Comparison of ENCODE assay signal across 1 cellular context in the genomic region with DNA sequence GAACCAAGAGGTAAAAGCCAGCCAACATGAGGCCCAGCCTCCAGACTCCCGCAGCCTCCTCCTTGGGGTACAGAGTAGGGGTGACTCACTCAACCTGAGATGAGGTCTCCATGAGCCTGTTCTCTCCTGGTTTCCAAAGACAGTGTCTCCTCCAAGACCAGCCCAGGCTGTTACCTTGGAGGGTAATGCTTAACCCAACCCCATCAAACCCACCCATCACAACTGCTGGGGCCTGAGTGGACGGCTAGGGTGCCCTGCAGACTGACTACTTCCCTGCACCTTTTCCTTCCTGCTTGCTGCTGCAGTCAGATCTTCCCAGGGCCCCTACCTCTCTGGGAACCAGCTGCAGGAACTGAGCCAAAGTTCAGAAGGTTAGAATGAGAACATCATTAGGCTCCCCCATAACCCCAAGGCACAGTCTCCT.
TF ChIP-seq lines count a peak whose summit lies in the region.

No MANE protein-coding gene starts in this region.

TF ChIP-seq in GM12878, 131 proteins besides CTCF, POLR2A, EP300 and RAD21:
- TF ChIP-seq, protein P1, sequence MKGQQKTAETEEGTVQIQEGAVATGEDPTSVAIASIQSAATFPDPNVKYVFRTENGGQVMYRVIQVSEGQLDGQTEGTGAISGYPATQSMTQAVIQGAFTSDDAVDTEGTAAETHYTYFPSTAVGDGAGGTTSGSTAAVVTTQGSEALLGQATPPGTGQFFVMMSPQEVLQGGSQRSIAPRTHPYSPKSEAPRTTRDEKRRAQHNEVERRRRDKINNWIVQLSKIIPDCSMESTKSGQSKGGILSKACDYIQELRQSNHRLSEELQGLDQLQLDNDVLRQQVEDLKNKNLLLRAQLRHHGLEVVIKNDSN (IDR thresholded peaks at IDR 0.05; ENCODE audit: borderline replicate concordance, extremely low read length, insufficient read depth, low read depth, low read length): no peak
- TF ChIP-seq MTA2 (IDR thresholded peaks at IDR 0.05; ENCODE audit: low read depth) (no peak), POLR2AphosphoS5 (IDR thresholded peaks at IDR 0.05; ENCODE audit: low read length) (no peak), KLF5 (IDR thresholded peaks at IDR 0.05; ENCODE audit: partially characterized antibody) (no peak), RUNX3 (IDR thresholded peaks at IDR 0.05; ENCODE audit: low read length) (no peak), IKZF2 (IDR thresholded peaks at IDR 0.05) (no peak), ESRRA (IDR thresholded peaks at IDR 0.05; ENCODE audit: low read length) (no peak), HCFC1 (IDR thresholded peaks at IDR 0.05; ENCODE audit: low read length) (no peak), SUPT20H (IDR thresholded peaks at IDR 0.05; ENCODE audit: borderline replicate concordance, control insufficient read depth, low read depth, low read length) (no peak), TBL1XR1 (IDR thresholded peaks at IDR 0.05; ENCODE audit: low read depth, low read length) (no peak), YBX1 (IDR thresholded peaks at IDR 0.05) (no peak), FOS (IDR thresholded peaks at IDR 0.05; ENCODE audit: borderline replicate concordance, extremely low read depth, insufficient read length) (no peak), CBX5 (IDR thresholded peaks at IDR 0.05; ENCODE audit: low read depth) (no peak), ATF7 (IDR thresholded peaks at IDR 0.05; ENCODE audit: low read depth) (no peak), SREBF2 (IDR thresholded peaks at IDR 0.05; ENCODE audit: low read length) (no peak), GATAD2B (conservative IDR thresholded peaks at IDR 0.05; ENCODE audit: low read depth) (no peak)
- TF ChIP-seq, protein P2, sequence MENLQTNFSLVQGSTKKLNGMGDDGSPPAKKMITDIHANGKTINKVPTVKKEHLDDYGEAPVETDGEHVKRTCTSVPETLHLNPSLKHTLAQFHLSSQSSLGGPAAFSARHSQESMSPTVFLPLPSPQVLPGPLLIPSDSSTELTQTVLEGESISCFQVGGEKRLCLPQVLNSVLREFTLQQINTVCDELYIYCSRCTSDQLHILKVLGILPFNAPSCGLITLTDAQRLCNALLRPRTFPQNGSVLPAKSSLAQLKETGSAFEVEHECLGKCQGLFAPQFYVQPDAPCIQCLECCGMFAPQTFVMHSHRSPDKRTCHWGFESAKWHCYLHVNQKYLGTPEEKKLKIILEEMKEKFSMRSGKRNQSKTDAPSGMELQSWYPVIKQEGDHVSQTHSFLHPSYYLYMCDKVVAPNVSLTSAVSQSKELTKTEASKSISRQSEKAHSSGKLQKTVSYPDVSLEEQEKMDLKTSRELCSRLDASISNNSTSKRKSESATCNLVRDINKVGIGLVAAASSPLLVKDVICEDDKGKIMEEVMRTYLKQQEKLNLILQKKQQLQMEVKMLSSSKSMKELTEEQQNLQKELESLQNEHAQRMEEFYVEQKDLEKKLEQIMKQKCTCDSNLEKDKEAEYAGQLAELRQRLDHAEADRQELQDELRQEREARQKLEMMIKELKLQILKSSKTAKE (IDR thresholded peaks at IDR 0.05; ENCODE audit: low read depth, poor library complexity, severe bottlenecking): no peak
- TF ChIP-seq, protein P3, sequence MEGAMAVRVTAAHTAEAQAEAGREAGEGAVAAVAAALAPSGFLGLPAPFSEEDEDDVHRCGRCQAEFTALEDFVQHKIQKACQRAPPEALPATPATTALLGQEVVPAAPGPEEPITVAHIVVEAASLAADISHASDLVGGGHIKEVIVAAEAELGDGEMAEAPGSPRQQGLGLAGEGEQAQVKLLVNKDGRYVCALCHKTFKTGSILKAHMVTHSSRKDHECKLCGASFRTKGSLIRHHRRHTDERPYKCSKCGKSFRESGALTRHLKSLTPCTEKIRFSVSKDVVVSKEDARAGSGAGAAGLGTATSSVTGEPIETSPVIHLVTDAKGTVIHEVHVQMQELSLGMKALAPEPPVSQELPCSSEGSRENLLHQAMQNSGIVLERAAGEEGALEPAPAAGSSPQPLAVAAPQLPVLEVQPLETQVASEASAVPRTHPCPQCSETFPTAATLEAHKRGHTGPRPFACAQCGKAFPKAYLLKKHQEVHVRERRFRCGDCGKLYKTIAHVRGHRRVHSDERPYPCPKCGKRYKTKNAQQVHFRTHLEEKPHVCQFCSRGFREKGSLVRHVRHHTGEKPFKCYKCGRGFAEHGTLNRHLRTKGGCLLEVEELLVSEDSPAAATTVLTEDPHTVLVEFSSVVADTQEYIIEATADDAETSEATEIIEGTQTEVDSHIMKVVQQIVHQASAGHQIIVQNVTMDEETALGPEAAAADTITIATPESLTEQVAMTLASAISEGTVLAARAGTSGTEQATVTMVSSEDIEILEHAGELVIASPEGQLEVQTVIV (IDR thresholded peaks at IDR 0.05; ENCODE audit: borderline replicate concordance, partially characterized antibody): no peak
- TF ChIP-seq, protein P4, sequence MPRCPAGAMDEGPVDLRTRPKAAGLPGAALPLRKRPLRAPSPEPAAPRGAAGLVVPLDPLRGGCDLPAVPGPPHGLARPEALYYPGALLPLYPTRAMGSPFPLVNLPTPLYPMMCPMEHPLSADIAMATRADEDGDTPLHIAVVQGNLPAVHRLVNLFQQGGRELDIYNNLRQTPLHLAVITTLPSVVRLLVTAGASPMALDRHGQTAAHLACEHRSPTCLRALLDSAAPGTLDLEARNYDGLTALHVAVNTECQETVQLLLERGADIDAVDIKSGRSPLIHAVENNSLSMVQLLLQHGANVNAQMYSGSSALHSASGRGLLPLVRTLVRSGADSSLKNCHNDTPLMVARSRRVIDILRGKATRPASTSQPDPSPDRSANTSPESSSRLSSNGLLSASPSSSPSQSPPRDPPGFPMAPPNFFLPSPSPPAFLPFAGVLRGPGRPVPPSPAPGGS (IDR thresholded peaks at IDR 0.05; ENCODE audit: borderline replicate concordance, insufficient read depth, low read depth, low read length, poor library complexity, severe bottlenecking): no peak
